In genomic region chr1:153775432-153776311, GRCh38 we compare ENCODE assay signal across 8 cellular contexts.
A peak's percentile ranks its signal among the peaks of the same experiment; 100 is the strongest.
DNase-seq lines count a peak whose midpoint lies in the region; TF ChIP-seq lines count a peak whose summit lies in the region.

No MANE protein-coding gene starts in this region.

- peak overlapping the region; percentile 57 for H3K4me3 ChIP-seq in HAP-1

- peak; percentile 28; the same call in 1 of the 2 replicates for TF ChIP-seq CTCF in VCaP (conservative IDR thresholded peaks at IDR 0.05)

- H3K27me3 ChIP-seq in HAP-1 (ENCODE audit: low read depth) = no peaks in the 10 kb centered on the region

- no peaks in the 10 kb centered on the region for H3K9me3 ChIP-seq in HAP-1

- peaks cover 6% of the 10 kb centered on the region; the same call in 1 of the 2 replicates for H3K4me1 ChIP-seq in HAP-1

- peaks cover 25% of the 10 kb centered on the region for H3K36me3 ChIP-seq in HAP-1 (replicated peaks)

- H3K27ac ChIP-seq in VCaP (peak overlapping the region; percentile 94), caudate nucleus (ENCODE audit: low read depth, low read length) (peak overlapping the region; percentile 71)

- peak; percentile 82 for DNase-seq in DMS153 treated with DMSO at 0.1 percent for 48 hours (lab: John Stamatoyannopoulos, UW; ENCODE audit: unreplicated experiment)
- DNase-seq in HAP-1 (ENCODE audit: low spot score in 2 of 2) = peak; percentile 58 to 89
- DNase-seq in NCI-H187 treated with DMSO at 0.1 percent for 48 hours (lab: John Stamatoyannopoulos, UW) = peak; percentile 85
- peak in 11 of 61 donors; percentile 17 to 60 (median 38) for DNase-seq in caudate nucleus (lab: John Stamatoyannopoulos, UW)
- DNase-seq in kidney tubule cell (ENCODE audit: low spot score) = peak; percentile 65
- DNase-seq in stimulated activated CD4-positive, alpha-beta T cell treated with anti-CD3 and anti-CD28 coated beads, Interleukin-2, amount 100 ng/mL, for 48 hours = peak; percentile 46 to 47
- DNase-seq in SKM-1 treated with dmso at 0.1 percent for 144 hours (lab: John Stamatoyannopoulos, UW; ENCODE audit: unreplicated experiment) = no peak

- in situ Hi-C loops in HAP-1 (cut with MboI; ENCODE audit: low sequenced_read_pairs) = loop anchor here (25.0 kb wide), 1 partner anchor 212 kb away; the partner anchor contains the start of genes JTB, RAB13 and RPS27
